Comparison of ENCODE assay signal across 24 cellular contexts in genomic region chr16:17585449-17586080, GRCh38.
"Had no signal": no experiment of that assay in that cellular context is flagged by ENCODE, and none has a peak within 500 bp of the region (broad histone marks: within the 10 kb centered on the region; RNA-seq: fewer than 3 reads in every experiment).

No MANE protein-coding gene starts in this region.

- ATAC-seq: activated CD8-positive, alpha-beta T cell treated with anti-CD3 and anti-CD28 coated beads, Interleukin-2, amount 10 ng/mL, durations not matched to agents 7 days and 5 days; body of pancreas; esophagus mucosa; left lung; natural killer cell; sciatic nerve had no signal

- H3K4me3 Mint-ChIP-seq: activated CD8-positive, alpha-beta T cell treated with anti-CD3 and anti-CD28 coated beads, Interleukin-2, amount 10 ng/mL, durations not matched to agents 7 days and 5 days; activated naive CD4-positive, alpha-beta T cell treated with anti-CD3 and anti-CD28 coated beads, Interleukin-2, amount 50 U/mL, for 24 hours; activated T-helper 1 cell treated with anti-CD3 and anti-CD28 coated beads, Interleukin-12 subunit alpha, Interleukin-12 subunit beta, Interleukin-2, Interleukin-4 antibody, amounts not matched to agents 30 ng/mL and 10 ng/mL and 1 ng/mL, durations not matched to agents 14 hours and 24 hours and 36 hours; mesothelial cell of epicardium; natural killer cell; stimulated activated naive B cell treated with anti-CD40 and anti-IgM and Interleukin-4, amounts not matched to agents 10 μg/mL and 1 μg/mL and 100 μg/mL, for 72 hours; T-helper 2 cell treated with Interferon-gamma antibody and Interleukin-4, amounts not matched to agents 5 μg/mL and 100 μg/mL, for 36 hours had no signal

- DNase-seq: activated CD4-positive, alpha-beta T cell treated with anti-CD3 and anti-CD28 coated beads for 1 hour; activated CD4-positive, alpha-beta T cell treated with anti-CD3 and anti-CD28 coated beads, Interleukin-2, amount 50 U/mL, for 1 hour; activated CD8-positive, alpha-beta T cell treated with anti-CD3 and anti-CD28 coated beads, Interleukin-2, amount 10 ng/mL, durations not matched to agents 7 days and 5 days; activated gamma-delta T cell treated with Interleukin-2 at 50 U/mL for 16 hours; anterior cingulate cortex; body of pancreas; glutamatergic neuron; hippocampal formation; kidney glomerular epithelial cell; left lung; natural killer cell; small intestine; stimulated activated CD4-positive, alpha-beta T cell treated with anti-CD3 and anti-CD28 coated beads, Interleukin-15, amount 100 ng/mL, for 24 hours; stimulated activated CD8-positive, alpha-beta memory T cell treated with anti-CD3 and anti-CD28 coated beads, Interleukin-4, amount 100 ng/mL, for 48 hours; stimulated activated naive B cell treated with anti-CD40 and anti-IgM and Interleukin-4, amounts not matched to agents 10 μg/mL and 1 μg/mL and 100 μg/mL, for 72 hours; testis; trophoblast cell had no signal

- H3K4me3 ChIP-seq: body of pancreas, left lung, lung, testis had no signal

- H3K9me3 Mint-ChIP-seq: natural killer cell had no signal

- H3K4me1 Mint-ChIP-seq: activated naive CD4-positive, alpha-beta T cell treated with anti-CD3 and anti-CD28 coated beads, Interleukin-2, amount 50 U/mL, for 24 hours; mesothelial cell of epicardium; stimulated activated naive B cell treated with anti-CD40 and anti-IgM and Interleukin-4, amounts not matched to agents 10 μg/mL and 1 μg/mL and 100 μg/mL, for 72 hours had no signal

- H3K27ac ChIP-seq: body of pancreas, left lung, testis had no signal

- H3K27ac Mint-ChIP-seq: activated CD8-positive, alpha-beta T cell treated with anti-CD3 and anti-CD28 coated beads, Interleukin-2, amount 10 ng/mL, durations not matched to agents 7 days and 5 days; activated naive CD4-positive, alpha-beta T cell treated with anti-CD3 and anti-CD28 coated beads, Interleukin-2, amount 50 U/mL, for 24 hours; activated T-helper 1 cell treated with anti-CD3 and anti-CD28 coated beads, Interleukin-12 subunit alpha, Interleukin-12 subunit beta, Interleukin-2, Interleukin-4 antibody, amounts not matched to agents 30 ng/mL and 10 ng/mL and 1 ng/mL, durations not matched to agents 14 hours and 24 hours and 36 hours; mesothelial cell of epicardium; natural killer cell; stimulated activated naive B cell treated with anti-CD40 and anti-IgM and Interleukin-4, amounts not matched to agents 10 μg/mL and 1 μg/mL and 100 μg/mL, for 72 hours; T-helper 2 cell treated with Interferon-gamma antibody and Interleukin-4, amounts not matched to agents 5 μg/mL and 100 μg/mL, for 36 hours had no signal

- H3K27me3 ChIP-seq: body of pancreas, left lung, testis had no signal
